Comparison of ENCODE assay signal across 8 cellular contexts in genomic region chr6:122610690-122611455, GRCh38. TPM values are rescaled to one million over a fixed set of nuclear protein-coding genes. Genes with fewer than 3 reads are reported as not detected.
A peak's percentile ranks its signal among the peaks of the same experiment; 100 is the strongest.
DNase-seq lines count a peak whose midpoint lies in the region; ATAC-seq, FAIRE-seq and TF ChIP-seq lines count a peak whose summit lies in the region.

No MANE protein-coding gene starts in this region.

- H2BK15ac ChIP-seq in H1 (ENCODE audit: low read length), result no peak overlapping the region
- H2BK15ac ChIP-seq in mesendoderm (replicated peaks; ENCODE audit: low read depth), result no peak overlapping the region

- no peak overlapping the region for H2BK20ac ChIP-seq in H1 (ENCODE audit: low read length)

- H4K20me1 ChIP-seq in H1 (replicated peaks in 1 of 2; ENCODE audit: control insufficient read depth in 1 of 2, insufficient read depth in 2 of 2, low read length in 2 of 2), result peaks cover 0 to 3% of the 10 kb centered on the region in 2 experiments

- H4K5ac ChIP-seq in H1 (ENCODE audit: insufficient read length, low read depth, low read length) (no peak overlapping the region), mesendoderm (ENCODE audit: low read length) (no peak overlapping the region)

- H3K36me3 Mint-ChIP-seq in T-cell, result no peaks in the 10 kb centered on the region

- TF ChIP-seq CTCF in H1 (IDR thresholded peaks at IDR 0.05; ENCODE audit: control extremely low read depth in 1 of 3, insufficient read depth in 1 of 3, low read depth in 1 of 3, low read length in 3 of 3), result peak in 1 of 3 experiments; percentile 29; a peak in 1 of 4 replicates
- no peak for TF ChIP-seq CTCF in suprapubic skin (IDR thresholded peaks at IDR 0.05)

- DNase-seq in G401 (ENCODE audit: low spot score), result peak; percentile 83
- DNase-seq in T-cell, result peak in 3 of 34 experiments; percentile 1 to 7 (median 3)
- DNase-seq in H1 (ENCODE audit: low read depth in 1 of 2, low spot score in 2 of 2), result peak; percentile 33 to 72
- DNase-seq in mesendoderm, result peak; percentile 71
- peak in 1 of 2 donors; percentile 71 for DNase-seq in suprapubic skin (ENCODE audit: low spot score in 2 of 2)
- no peak for DNase-seq in NCI-H226

- CTCF ChIA-PET in T-cell (lab: Charles Lee), result interaction anchor here in 1 of 2 donors (1.0 kb wide), 1 partner anchor 10 kb away, joined by 4 read pairs; no protein-coding TSS in a partner anchor
- CTCF ChIA-PET in H1 (lab: Charles Lee; ENCODE audit: partially characterized antibody), result interaction anchor here (0.8 to 2.4 kb wide), 8 partner anchors 9 to 227 kb away, joined by 3 to 9 read pairs (median 4); no protein-coding TSS in a partner anchor

- in situ Hi-C loops in G401 (cut with HindIII; ENCODE audit: low sequenced_read_pairs), result no loop called here

- H3K4me1 ChIP-seq in HUES48 (ENCODE audit: control insufficient read depth, insufficient read depth, low read length) (peaks cover 7% of the 10 kb centered on the region), H1 (replicated peaks in 1 of 4; ENCODE audit: control insufficient read depth in 3 of 4, insufficient read depth in 4 of 4, low read length in 3 of 4) (peaks cover 0 to 3% (median 0%) of the 10 kb centered on the region in 4 experiments; a peak in 4 of 7 replicates), mesendoderm (ENCODE audit: control insufficient read depth, low read depth, low read length) (peaks cover 3% of the 10 kb centered on the region), suprapubic skin (peaks cover 20% of the 10 kb centered on the region)

- ATAC-seq in GM21526 (IDR thresholded peaks at IDR 0.05; ENCODE audit: low FRiP score, unreplicated experiment) (peak; percentile 38), T-cell (replicated peaks in 1 of 4) (peak in 2 of 4 experiments; percentile 20 to 34)

- no peak for FAIRE-seq in H1 (lab: Jason Lieb, UNC)

- no peak overlapping the region for H3K14ac ChIP-seq in H1 (ENCODE audit: insufficient read length)

- no peak overlapping the region for H2BK120ac ChIP-seq in H1 (replicated peaks; ENCODE audit: low read depth, low read length)
- no peak overlapping the region for H2BK120ac ChIP-seq in mesendoderm (ENCODE audit: low read depth, low read length)

- TF ChIP-seq RAD21 in H1 (IDR thresholded peaks at IDR 0.05 in 1 of 2, conservative IDR thresholded peaks at IDR 0.05 in 1 of 2; ENCODE audit: low read depth in 2 of 2, low read length in 2 of 2), result no peak

- peaks cover 0 to 6% (median 3%) of the 10 kb centered on the region in 3 donors for H3K9me3 Mint-ChIP-seq in T-cell

- H3K9me3 ChIP-seq in HUES48 (ENCODE audit: control insufficient read depth, insufficient read depth, low read length) (no peaks in the 10 kb centered on the region), H1 (ENCODE audit: insufficient read depth in 2 of 2, low read depth in 1 of 2, low read length in 1 of 2) (no peaks in the 10 kb centered on the region), suprapubic skin (no peaks in the 10 kb centered on the region)

- peak overlapping the region; percentile 88 for H2AFZ ChIP-seq in H1 (ENCODE audit: low read length)

- no peak overlapping the region for H3K23ac ChIP-seq in H1 (ENCODE audit: insufficient read length)
- H3K23ac ChIP-seq in mesendoderm (ENCODE audit: low read length), result peak overlapping the region; percentile 66

- peaks cover 18 to 20% (median 19%) of the 10 kb centered on the region in 3 donors for H3K4me1 Mint-ChIP-seq in T-cell

- 0 out of 2 replicates have a peak overlapping the region, but pooled peaks have one; percentile 39 for H2BK12ac ChIP-seq in H1 (ENCODE audit: low read depth, low read length)

- H3K4me3 ChIP-seq in HUES48 (ENCODE audit: low read depth, low read length) (peak overlapping the region; percentile 72), H1 (ENCODE audit: extremely low read depth in 1 of 4, insufficient read depth in 2 of 4, low read depth in 3 of 4, low read length in 4 of 4) (peak overlapping the region; percentile 48 to 81 (median 70); a peak in 7 of 8 replicates), mesendoderm (ENCODE audit: low read length) (peak overlapping the region; percentile 33), suprapubic skin (peak overlapping the region; percentile 53)

- H2AK5ac ChIP-seq in H1 (ENCODE audit: low read depth, low read length), result no peak overlapping the region
- H2AK5ac ChIP-seq in mesendoderm (ENCODE audit: low read length), result no peak overlapping the region

- H3K79me1 ChIP-seq in H1 (ENCODE audit: low read depth, low read length) (no peaks in the 10 kb centered on the region), mesendoderm (ENCODE audit: low read length) (no peaks in the 10 kb centered on the region)

- H3K23me2 ChIP-seq in H1 (ENCODE audit: low read depth, low read length), result peaks cover 13% of the 10 kb centered on the region

- no peak overlapping the region for H3K56ac ChIP-seq in H1 (replicated peaks; ENCODE audit: insufficient read length, low read depth, low read length)
- peak overlapping the region; percentile 79 for H3K56ac ChIP-seq in mesendoderm (ENCODE audit: low read length)

- POLR2A ChIA-PET in T-cell (lab: Charles Lee), result no interaction called here
- POLR2A ChIA-PET in H1 (lab: Charles Lee; ENCODE audit: partially characterized antibody), result interaction anchor here (0.9 kb wide), 1 partner anchor 129 kb away, joined by 3 read pairs; no protein-coding TSS in a partner anchor

- H3K27ac ChIP-seq in HUES48 (ENCODE audit: low read depth, low read length) (no peak overlapping the region), H1 (ENCODE audit: low read depth, low read length) (no peak overlapping the region), mesendoderm (ENCODE audit: low read depth, low read length) (no peak overlapping the region), suprapubic skin (no peak overlapping the region)

- H3K27me3 Mint-ChIP-seq in T-cell, result peaks cover 30 to 35% of the 10 kb centered on the region in 2 donors

- H4K91ac ChIP-seq in H1 (replicated peaks; ENCODE audit: insufficient read length, low read length), result no peak overlapping the region

- H2BK5ac ChIP-seq in H1 (ENCODE audit: low read depth, low read length) (no peak overlapping the region), mesendoderm (ENCODE audit: low read length) (no peak overlapping the region)

- H3K4me3 Mint-ChIP-seq in T-cell, result peak overlapping the region; percentile 75 to 87 (median 78)

- H3K9ac ChIP-seq in HUES48 (ENCODE audit: low read depth, low read length) (0 out of 2 replicates have a peak overlapping the region, but pooled peaks have one; percentile 30), H1 (replicated peaks in 1 of 4; ENCODE audit: extremely low read depth in 1 of 4, low read depth in 3 of 4, low read length in 3 of 4) (peak overlapping the region in 2 of 4 experiments; percentile 31 to 45; a peak in 5 of 7 replicates), mesendoderm (ENCODE audit: low read length) (peak overlapping the region; percentile 63)

- no peaks in the 10 kb centered on the region for H3K79me2 ChIP-seq in H1 (ENCODE audit: control insufficient read depth in 1 of 2, insufficient read depth in 2 of 2, low read length in 2 of 2)
- H3K79me2 ChIP-seq in mesendoderm (ENCODE audit: control insufficient read depth, insufficient read depth, low read length), result no peaks in the 10 kb centered on the region

- H3K27ac Mint-ChIP-seq in T-cell, result no peak overlapping the region

- WGBS in H1 (ENCODE audit: extremely low coverage in 1 of 2, insufficient coverage in 1 of 2, insufficient read length in 1 of 2, insufficient replicate concordance in 2 of 2, low coverage in 1 of 2, low lambda C conversion rate in 2 of 2, missing lambda C conversion rate in 1 of 2), 2 experiments, result 8% methylated on average over 42 of the region's 42 CpGs; no CpG with 5 or more reads in 1 of the 2 experiments
- no CpG with 5 or more reads among the region's 42 CpGs for WGBS in mesendoderm (ENCODE audit: extremely low coverage, insufficient coverage, low lambda C conversion rate)
- WGBS in suprapubic skin, result 6% methylated on average over 15 of the region's 42 CpGs

- TF ChIP-seq POLR2A in H1 (IDR thresholded peaks at IDR 0.05; ENCODE audit: control extremely low read depth in 1 of 2, low read depth in 2 of 2, low read length in 2 of 2), result no peak
- TF ChIP-seq POLR2A in suprapubic skin (IDR thresholded peaks at IDR 0.05), result no peak

- H3K18ac ChIP-seq in H1 (ENCODE audit: extremely low read depth, low read length), result no peak overlapping the region; the same call in 1 of the 2 replicates
- no peak overlapping the region for H3K18ac ChIP-seq in mesendoderm (ENCODE audit: low read length)

- peak overlapping the region; percentile 94 to 100 for H3K4me2 ChIP-seq in H1 (ENCODE audit: insufficient read depth in 1 of 2, low read depth in 2 of 2, low read length in 2 of 2)
- peak overlapping the region; percentile 99 for H3K4me2 ChIP-seq in mesendoderm (ENCODE audit: low read length)

- H3K4ac ChIP-seq in H1 (replicated peaks; ENCODE audit: insufficient read length, low read depth, low read length) (no peak overlapping the region), mesendoderm (ENCODE audit: low read depth, low read length) (no peak overlapping the region)

- TF ChIP-seq EP300 in H1 (IDR thresholded peaks at IDR 0.05; ENCODE audit: borderline replicate concordance in 1 of 2, low read depth in 2 of 2, low read length in 2 of 2), result no peak
- no peak for TF ChIP-seq EP300 in suprapubic skin (IDR thresholded peaks at IDR 0.05)

- 0 out of 2 replicates have a peak overlapping the region, but pooled peaks have one; percentile 37 for H4K8ac ChIP-seq in H1 (ENCODE audit: extremely low read depth, insufficient read depth, low read length)
- no peak overlapping the region for H4K8ac ChIP-seq in mesendoderm (ENCODE audit: low read depth, low read length)

- H3K36me3 ChIP-seq in HUES48 (ENCODE audit: control insufficient read depth, insufficient read depth, low read length) (no peaks in the 10 kb centered on the region), H1 (ENCODE audit: control insufficient read depth in 2 of 4, insufficient read depth in 4 of 4, low read length in 3 of 4) (no peaks in the 10 kb centered on the region), mesendoderm (ENCODE audit: control insufficient read depth, insufficient read depth, low read length) (no peaks in the 10 kb centered on the region), suprapubic skin (no peaks in the 10 kb centered on the region)

- H3K27me3 ChIP-seq in HUES48 (ENCODE audit: control insufficient read depth, insufficient read depth, low read length) (peaks cover 49% of the 10 kb centered on the region), H1 (replicated peaks in 1 of 4; ENCODE audit: control insufficient read depth in 3 of 4, extremely low read depth in 1 of 4, insufficient read depth in 3 of 4, low read length in 3 of 4) (peaks cover 0 to 32% (median 20%) of the 10 kb centered on the region in 4 experiments; a peak in 6 of 7 replicates), mesendoderm (ENCODE audit: insufficient read depth, low read length, poor library complexity) (no peaks in the 10 kb centered on the region), suprapubic skin (no peaks in the 10 kb centered on the region)

RNA-seq across cellular contexts. Expression of gene PKIB, which starts 0.7 kb away (rescaled TPM):
- total RNA-seq in G401 (2014; rRNA removed; shearing (Covaris generic)), result not detected in 2 replicates
- total RNA-seq in T-cell (1 to 10 TPM in 3 of 5 donors, under 1 TPM in 2; 0.47 to 2.1 (median 1.1) TPM), suprapubic skin (10 to 100 TPM in 1 of 4 donors, 1 to 10 TPM in 3; 6.4 to 12.0 (median 8.2) TPM)
- total RNA-seq in H1 (2021; fragmentation: NEBNext Ultra II Directional; extraction: Animal tissue kit (Norgen Biotek cat#: 25700)), result 72.0 and 73.3 TPM in 2 replicates
- polyA plus RNA-seq in H1 (2011; rRNA removed), result 13.5 and 14.5 TPM in 2 replicates
- polyA plus RNA-seq in H1 (2011; cell fraction: cytosol; rRNA removed), result 21.8 TPM
- 4.4 TPM for polyA plus RNA-seq in H1 (2011; cell fraction: nucleus; rRNA removed)
- 7.3 to 18.3 TPM (median 9.5 TPM) in 4 replicates for polyA plus RNA-seq in H1 (2012, experiment 1 of 2)
- 4.5 TPM for polyA plus RNA-seq in H1 (2012, experiment 2 of 2)
- 26.0 TPM for polyA plus RNA-seq in H1 (2013, experiment 1 of 2)
- polyA plus RNA-seq in H1 (2013, experiment 2 of 2), result 24.2 TPM
- 9.3 and 9.4 TPM in 2 replicates for polyA minus RNA-seq in H1 (2011; rRNA and poly(A)+ RNA removed)
- polyA minus RNA-seq in H1 (2011; cell fraction: cytosol; rRNA and poly(A)+ RNA removed), result 16.9 TPM
- 21.4 TPM for polyA minus RNA-seq in H1 (2011; cell fraction: nucleus; rRNA and poly(A)+ RNA removed)
- 27.4 TPM for polyA plus RNA-seq in mesendoderm (2013, experiment 1 of 2)
- 27.7 TPM for polyA plus RNA-seq in mesendoderm (2013, experiment 2 of 2)
